Comparison of ENCODE assay signal across 1 cellular context in genomic region chr10:73096452-73097304, GRCh38.
TF ChIP-seq lines count a peak whose summit lies in the region.

Gene P4HA1 (minus strand): TSS chr10:73096866. CDS start chr10:73074883, 21,983 bp downstream.

TF ChIP-seq in HepG2, 621 proteins besides CTCF, POLR2A, EP300 and RAD21 (continued from another document and continues in another):
- TF ChIP-seq SIX1 (CRISPR knock-in tag; IDR thresholded peaks at IDR 0.05; ENCODE audit: borderline replicate concordance): no peak; the same call in 1 of the 2 replicates
- TF ChIP-seq ARID5B (CRISPR knock-in tag; IDR thresholded peaks at IDR 0.05): peak; percentile 86
- peak; percentile 78; the same call in 1 of the 2 replicates for TF ChIP-seq ZNF124 (CRISPR knock-in tag; IDR thresholded peaks at IDR 0.05)
- no peak for TF ChIP-seq PLRG1 (conservative IDR thresholded peaks at IDR 0.05)
- no peak for TF ChIP-seq TCF12 (IDR thresholded peaks at IDR 0.05)
- TF ChIP-seq TCF12 (CRISPR knock-in tag; IDR thresholded peaks at IDR 0.05): peak; percentile 89
- TF ChIP-seq HBP1 (CRISPR knock-in tag; IDR thresholded peaks at IDR 0.05; ENCODE audit: low read depth): no peak; the same call in 1 of the 2 replicates
- TF ChIP-seq EEA1 (CRISPR knock-in tag; IDR thresholded peaks at IDR 0.05; ENCODE audit: borderline replicate concordance): peak; percentile 34; the same call in 1 of the 2 replicates
- peak; percentile 74 for TF ChIP-seq RELA (CRISPR knock-in tag; IDR thresholded peaks at IDR 0.05)
- TF ChIP-seq ZIK1 (CRISPR knock-in tag; IDR thresholded peaks at IDR 0.05; ENCODE audit: borderline replicate concordance, low read depth): peak; percentile 83
- no peak for TF ChIP-seq KAT2B (IDR thresholded peaks at IDR 0.05; ENCODE audit: borderline replicate concordance, low read depth, low read length)
- TF ChIP-seq JARID2 (CRISPR knock-in tag; IDR thresholded peaks at IDR 0.05; ENCODE audit: insufficient replicate concordance): no peak
- TF ChIP-seq ZBTB8A (CRISPR knock-in tag; IDR thresholded peaks at IDR 0.05; ENCODE audit: borderline replicate concordance, low read depth): no peak
- peak; percentile 78 for TF ChIP-seq SAP130 (CRISPR knock-in tag; IDR thresholded peaks at IDR 0.05; ENCODE audit: low read depth)
- peak; percentile 98 for TF ChIP-seq ZFX (CRISPR knock-in tag; IDR thresholded peaks at IDR 0.05; ENCODE audit: low read depth)
- TF ChIP-seq NR2F2 (IDR thresholded peaks at IDR 0.05; ENCODE audit: borderline replicate concordance, low read depth): no peak; the same call in 1 of the 2 replicates
- TF ChIP-seq POLR2AphosphoS2 (IDR thresholded peaks at IDR 0.05; ENCODE audit: low read depth, low read length): no peak
- no peak for TF ChIP-seq FOXA1 (IDR thresholded peaks at IDR 0.05)
- no peak for TF ChIP-seq FOXA1 (CRISPR knock-in tag; IDR thresholded peaks at IDR 0.05)
- no peak for TF ChIP-seq CSRNP2 (CRISPR knock-in tag; conservative IDR thresholded peaks at IDR 0.05; ENCODE audit: low read depth)
- TF ChIP-seq ZNF615 (CRISPR knock-in tag; IDR thresholded peaks at IDR 0.05; ENCODE audit: borderline replicate concordance): peak; percentile 47; the same call in 1 of the 2 replicates
- 0 out of 2 replicates have a peak, but pooled peaks have one; percentile 21 for TF ChIP-seq FOXK1 (CRISPR knock-in tag; IDR thresholded peaks at IDR 0.05; ENCODE audit: borderline replicate concordance, low read depth)
- no peak for TF ChIP-seq ZNF569 (CRISPR knock-in tag; IDR thresholded peaks at IDR 0.05; ENCODE audit: borderline replicate concordance)
- TF ChIP-seq ZNF207 (IDR thresholded peaks at IDR 0.05; ENCODE audit: borderline replicate concordance): no peak
- TF ChIP-seq PAWR (CRISPR knock-in tag; IDR thresholded peaks at IDR 0.05; ENCODE audit: borderline replicate concordance): no peak
- TF ChIP-seq ZNF720 (CRISPR knock-in tag; IDR thresholded peaks at IDR 0.05): no peak
- TF ChIP-seq ZNF572 (CRISPR knock-in tag; IDR thresholded peaks at IDR 0.05): no peak
- no peak for TF ChIP-seq SYNCRIP (IDR thresholded peaks at IDR 0.05; ENCODE audit: insufficient read depth, low read depth, low read length)
- TF ChIP-seq ZNF839 (CRISPR knock-in tag; IDR thresholded peaks at IDR 0.05; ENCODE audit: borderline replicate concordance): 0 out of 2 replicates have a peak, but pooled peaks have one; percentile 64
- TF ChIP-seq ZNF510 (CRISPR knock-in tag; IDR thresholded peaks at IDR 0.05; ENCODE audit: low read depth): no peak
- peak; percentile 82; the same call in 2 of the 3 replicates for TF ChIP-seq MXI1 (IDR thresholded peaks at IDR 0.05; ENCODE audit: borderline replicate concordance, low read depth, low read length)
- TF ChIP-seq PCBP2 (optimal IDR thresholded peaks at IDR 0.05; ENCODE audit: low read depth, low read length, poor library complexity, severe bottlenecking): no peak
- TF ChIP-seq SSRP1 (CRISPR knock-in tag; IDR thresholded peaks at IDR 0.05): no peak
- TF ChIP-seq ZBTB39 (CRISPR knock-in tag; IDR thresholded peaks at IDR 0.05): no peak
- no peak for TF ChIP-seq CREM (IDR thresholded peaks at IDR 0.05)
- TF ChIP-seq CREM (CRISPR knock-in tag; IDR thresholded peaks at IDR 0.05): no peak
- 0 out of 2 replicates have a peak, but pooled peaks have one; percentile 53 for TF ChIP-seq ZFAT (CRISPR knock-in tag; conservative IDR thresholded peaks at IDR 0.05)
- no peak; the same call in 1 of the 2 replicates for TF ChIP-seq ZSCAN30 (CRISPR knock-in tag; IDR thresholded peaks at IDR 0.05)
- peak; percentile 77; the same call in 1 of the 2 replicates for TF ChIP-seq ZNF512B (CRISPR knock-in tag; IDR thresholded peaks at IDR 0.05; ENCODE audit: borderline replicate concordance)
- peak; percentile 88 for TF ChIP-seq MAZ (IDR thresholded peaks at IDR 0.05; ENCODE audit: borderline replicate concordance, low read depth, low read length)
- peak; percentile 94 for TF ChIP-seq MAZ (CRISPR knock-in tag; IDR thresholded peaks at IDR 0.05; ENCODE audit: low read depth)
- TF ChIP-seq KDM4B (CRISPR knock-in tag; IDR thresholded peaks at IDR 0.05): no peak
- peak; percentile 13 for TF ChIP-seq MYNN (CRISPR knock-in tag; IDR thresholded peaks at IDR 0.05; ENCODE audit: low read depth)
- peak; percentile 34; the same call in 1 of the 2 replicates for TF ChIP-seq HNF1B (CRISPR knock-in tag; IDR thresholded peaks at IDR 0.05)
- TF ChIP-seq ZNF747 (CRISPR knock-in tag; IDR thresholded peaks at IDR 0.05; ENCODE audit: borderline replicate concordance): peak; percentile 88
- TF ChIP-seq ATAD3A (CRISPR knock-in tag; IDR thresholded peaks at IDR 0.05): no peak; the same call in 1 of the 2 replicates
- TF ChIP-seq FOXK2 (IDR thresholded peaks at IDR 0.05): no peak
- no peak for TF ChIP-seq ZHX1 (CRISPR knock-in tag; IDR thresholded peaks at IDR 0.05; ENCODE audit: low read depth)
- no peak for TF ChIP-seq HMG20A (CRISPR knock-in tag; IDR thresholded peaks at IDR 0.05; ENCODE audit: borderline replicate concordance)
- TF ChIP-seq TCF7L2 (IDR thresholded peaks at IDR 0.05; ENCODE audit: low read depth, low read length): no peak
